1 cellular context compared by ENCODE assay signal in the genomic region with DNA sequence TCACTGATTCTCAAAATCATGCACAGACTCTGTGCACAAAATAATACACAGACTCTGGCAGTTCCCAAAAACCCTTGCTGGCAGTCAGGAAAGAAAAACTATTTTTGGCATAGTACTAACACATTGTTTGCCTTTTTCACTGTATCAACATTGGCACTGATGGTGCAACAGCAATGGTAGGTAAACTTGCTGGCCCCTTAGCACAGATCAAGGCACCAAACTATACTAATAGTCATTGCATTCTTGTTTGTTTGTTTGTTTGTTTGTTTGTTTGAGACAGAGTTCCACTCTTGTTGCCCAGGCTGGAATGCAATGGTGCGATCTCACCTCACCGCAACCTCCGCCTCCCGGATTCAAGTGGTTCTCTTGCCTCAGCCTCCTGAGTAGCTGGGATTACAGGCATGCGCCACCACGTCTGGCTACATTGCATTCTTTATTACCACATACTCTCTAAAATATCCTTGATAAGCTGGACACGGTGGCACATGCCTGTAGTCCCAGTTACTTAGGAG.
TF ChIP-seq lines count a peak whose summit lies in the region.

No MANE protein-coding gene starts in this region.

TF ChIP-seq in HepG2, 621 proteins besides CTCF, POLR2A, EP300 and RAD21 (continued from another document):
- TF ChIP-seq, protein P1, sequence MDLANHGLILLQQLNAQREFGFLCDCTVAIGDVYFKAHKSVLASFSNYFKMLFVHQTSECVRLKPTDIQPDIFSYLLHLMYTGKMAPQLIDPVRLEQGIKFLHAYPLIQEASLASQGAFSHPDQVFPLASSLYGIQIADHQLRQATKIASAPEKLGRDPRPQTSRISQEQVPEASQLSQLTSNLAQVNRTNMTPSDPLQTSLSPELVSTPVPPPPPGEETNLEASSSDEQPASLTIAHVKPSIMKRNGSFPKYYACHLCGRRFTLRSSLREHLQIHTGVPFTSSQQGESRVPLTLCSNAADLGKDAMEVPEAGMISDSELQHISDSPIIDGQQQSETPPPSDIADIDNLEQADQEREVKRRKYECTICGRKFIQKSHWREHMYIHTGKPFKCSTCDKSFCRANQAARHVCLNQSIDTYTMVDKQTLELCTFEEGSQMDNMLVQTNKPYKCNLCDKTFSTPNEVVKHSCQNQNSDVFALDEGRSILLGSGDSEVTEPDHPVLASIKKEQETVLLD (CRISPR knock-in tag; IDR thresholded peaks at IDR 0.05; ENCODE audit: low read depth) = no peak
- TF ChIP-seq SALL1 (CRISPR knock-in tag; IDR thresholded peaks at IDR 0.05) (peak; percentile 52), TP53 (CRISPR knock-in tag; conservative IDR thresholded peaks at IDR 0.05) (no peak), CBFB (CRISPR knock-in tag; IDR thresholded peaks at IDR 0.05) (no peak), SIN3A (IDR thresholded peaks at IDR 0.05; ENCODE audit: borderline replicate concordance, low read depth, low read length) (no peak), ZNF501 (CRISPR knock-in tag; IDR thresholded peaks at IDR 0.05) (no peak), PRMT3 (CRISPR knock-in tag; IDR thresholded peaks at IDR 0.05; ENCODE audit: borderline replicate concordance, low read depth) (no peak), DNMT1 (CRISPR knock-in tag; IDR thresholded peaks at IDR 0.05) (no peak), ARNTL (CRISPR knock-in tag; IDR thresholded peaks at IDR 0.05) (no peak), EED (CRISPR knock-in tag; IDR thresholded peaks at IDR 0.05) (no peak), STAG1 (CRISPR knock-in tag; IDR thresholded peaks at IDR 0.05) (no peak), ZNF256 (CRISPR knock-in tag; conservative IDR thresholded peaks at IDR 0.05) (no peak), MIER3 (CRISPR knock-in tag; IDR thresholded peaks at IDR 0.05; ENCODE audit: borderline replicate concordance) (0 out of 2 replicates have a peak, but pooled peaks have one; percentile 43), ZFY (CRISPR knock-in tag; IDR thresholded peaks at IDR 0.05) (no peak), ZNF121 (CRISPR knock-in tag; IDR thresholded peaks at IDR 0.05) (no peak), FLYWCH1 (CRISPR knock-in tag; IDR thresholded peaks at IDR 0.05) (no peak), ZNF530 (CRISPR knock-in tag; IDR thresholded peaks at IDR 0.05; ENCODE audit: low read depth) (no peak), ZNF451 (CRISPR knock-in tag; IDR thresholded peaks at IDR 0.05) (no peak), SP2 (CRISPR knock-in tag; IDR thresholded peaks at IDR 0.05) (no peak), ZEB1 (IDR thresholded peaks at IDR 0.05; ENCODE audit: insufficient replicate concordance, low read depth) (no peak), NRL (CRISPR knock-in tag; IDR thresholded peaks at IDR 0.05; ENCODE audit: borderline replicate concordance) (no peak), SRF (IDR thresholded peaks at IDR 0.05; ENCODE audit: low read depth, low read length) (no peak), ZMAT3 (CRISPR knock-in tag; conservative IDR thresholded peaks at IDR 0.05) (no peak), HDAC2 (CRISPR knock-in tag; IDR thresholded peaks at IDR 0.05) (no peak), ZNF672 (CRISPR knock-in tag; IDR thresholded peaks at IDR 0.05) (no peak), ZNF329 (CRISPR knock-in tag; IDR thresholded peaks at IDR 0.05; ENCODE audit: low read depth) (no peak), SALL2 (CRISPR knock-in tag; IDR thresholded peaks at IDR 0.05) (no peak), ZSCAN29 (CRISPR knock-in tag; conservative IDR thresholded peaks at IDR 0.05) (no peak), ZNF230 (CRISPR knock-in tag; IDR thresholded peaks at IDR 0.05) (no peak), AHR (CRISPR knock-in tag; IDR thresholded peaks at IDR 0.05) (no peak), HNF4A (CRISPR knock-in tag; IDR thresholded peaks at IDR 0.05) (no peak), BCL6 (CRISPR knock-in tag; IDR thresholded peaks at IDR 0.05) (peak; percentile 20; the same call in 1 of the 2 replicates), SMAD1 (CRISPR knock-in tag; IDR thresholded peaks at IDR 0.05; ENCODE audit: borderline replicate concordance, low read depth) (no peak), ATF7 (IDR thresholded peaks at IDR 0.05) (no peak), ATF7 (CRISPR knock-in tag; IDR thresholded peaks at IDR 0.05) (no peak), IKZF1 (IDR thresholded peaks at IDR 0.05) (no peak)
- TF ChIP-seq, protein P2, sequence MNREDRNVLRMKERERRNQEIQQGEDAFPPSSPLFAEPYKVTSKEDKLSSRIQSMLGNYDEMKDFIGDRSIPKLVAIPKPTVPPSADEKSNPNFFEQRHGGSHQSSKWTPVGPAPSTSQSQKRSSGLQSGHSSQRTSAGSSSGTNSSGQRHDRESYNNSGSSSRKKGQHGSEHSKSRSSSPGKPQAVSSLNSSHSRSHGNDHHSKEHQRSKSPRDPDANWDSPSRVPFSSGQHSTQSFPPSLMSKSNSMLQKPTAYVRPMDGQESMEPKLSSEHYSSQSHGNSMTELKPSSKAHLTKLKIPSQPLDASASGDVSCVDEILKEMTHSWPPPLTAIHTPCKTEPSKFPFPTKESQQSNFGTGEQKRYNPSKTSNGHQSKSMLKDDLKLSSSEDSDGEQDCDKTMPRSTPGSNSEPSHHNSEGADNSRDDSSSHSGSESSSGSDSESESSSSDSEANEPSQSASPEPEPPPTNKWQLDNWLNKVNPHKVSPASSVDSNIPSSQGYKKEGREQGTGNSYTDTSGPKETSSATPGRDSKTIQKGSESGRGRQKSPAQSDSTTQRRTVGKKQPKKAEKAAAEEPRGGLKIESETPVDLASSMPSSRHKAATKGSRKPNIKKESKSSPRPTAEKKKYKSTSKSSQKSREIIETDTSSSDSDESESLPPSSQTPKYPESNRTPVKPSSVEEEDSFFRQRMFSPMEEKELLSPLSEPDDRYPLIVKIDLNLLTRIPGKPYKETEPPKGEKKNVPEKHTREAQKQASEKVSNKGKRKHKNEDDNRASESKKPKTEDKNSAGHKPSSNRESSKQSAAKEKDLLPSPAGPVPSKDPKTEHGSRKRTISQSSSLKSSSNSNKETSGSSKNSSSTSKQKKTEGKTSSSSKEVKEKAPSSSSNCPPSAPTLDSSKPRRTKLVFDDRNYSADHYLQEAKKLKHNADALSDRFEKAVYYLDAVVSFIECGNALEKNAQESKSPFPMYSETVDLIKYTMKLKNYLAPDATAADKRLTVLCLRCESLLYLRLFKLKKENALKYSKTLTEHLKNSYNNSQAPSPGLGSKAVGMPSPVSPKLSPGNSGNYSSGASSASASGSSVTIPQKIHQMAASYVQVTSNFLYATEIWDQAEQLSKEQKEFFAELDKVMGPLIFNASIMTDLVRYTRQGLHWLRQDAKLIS (CRISPR knock-in tag; IDR thresholded peaks at IDR 0.05) = no peak
- TF ChIP-seq, protein P3, sequence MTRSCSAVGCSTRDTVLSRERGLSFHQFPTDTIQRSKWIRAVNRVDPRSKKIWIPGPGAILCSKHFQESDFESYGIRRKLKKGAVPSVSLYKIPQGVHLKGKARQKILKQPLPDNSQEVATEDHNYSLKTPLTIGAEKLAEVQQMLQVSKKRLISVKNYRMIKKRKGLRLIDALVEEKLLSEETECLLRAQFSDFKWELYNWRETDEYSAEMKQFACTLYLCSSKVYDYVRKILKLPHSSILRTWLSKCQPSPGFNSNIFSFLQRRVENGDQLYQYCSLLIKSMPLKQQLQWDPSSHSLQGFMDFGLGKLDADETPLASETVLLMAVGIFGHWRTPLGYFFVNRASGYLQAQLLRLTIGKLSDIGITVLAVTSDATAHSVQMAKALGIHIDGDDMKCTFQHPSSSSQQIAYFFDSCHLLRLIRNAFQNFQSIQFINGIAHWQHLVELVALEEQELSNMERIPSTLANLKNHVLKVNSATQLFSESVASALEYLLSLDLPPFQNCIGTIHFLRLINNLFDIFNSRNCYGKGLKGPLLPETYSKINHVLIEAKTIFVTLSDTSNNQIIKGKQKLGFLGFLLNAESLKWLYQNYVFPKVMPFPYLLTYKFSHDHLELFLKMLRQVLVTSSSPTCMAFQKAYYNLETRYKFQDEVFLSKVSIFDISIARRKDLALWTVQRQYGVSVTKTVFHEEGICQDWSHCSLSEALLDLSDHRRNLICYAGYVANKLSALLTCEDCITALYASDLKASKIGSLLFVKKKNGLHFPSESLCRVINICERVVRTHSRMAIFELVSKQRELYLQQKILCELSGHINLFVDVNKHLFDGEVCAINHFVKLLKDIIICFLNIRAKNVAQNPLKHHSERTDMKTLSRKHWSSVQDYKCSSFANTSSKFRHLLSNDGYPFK (CRISPR knock-in tag; IDR thresholded peaks at IDR 0.05; ENCODE audit: borderline replicate concordance) = no peak
- TF ChIP-seq, protein P4, sequence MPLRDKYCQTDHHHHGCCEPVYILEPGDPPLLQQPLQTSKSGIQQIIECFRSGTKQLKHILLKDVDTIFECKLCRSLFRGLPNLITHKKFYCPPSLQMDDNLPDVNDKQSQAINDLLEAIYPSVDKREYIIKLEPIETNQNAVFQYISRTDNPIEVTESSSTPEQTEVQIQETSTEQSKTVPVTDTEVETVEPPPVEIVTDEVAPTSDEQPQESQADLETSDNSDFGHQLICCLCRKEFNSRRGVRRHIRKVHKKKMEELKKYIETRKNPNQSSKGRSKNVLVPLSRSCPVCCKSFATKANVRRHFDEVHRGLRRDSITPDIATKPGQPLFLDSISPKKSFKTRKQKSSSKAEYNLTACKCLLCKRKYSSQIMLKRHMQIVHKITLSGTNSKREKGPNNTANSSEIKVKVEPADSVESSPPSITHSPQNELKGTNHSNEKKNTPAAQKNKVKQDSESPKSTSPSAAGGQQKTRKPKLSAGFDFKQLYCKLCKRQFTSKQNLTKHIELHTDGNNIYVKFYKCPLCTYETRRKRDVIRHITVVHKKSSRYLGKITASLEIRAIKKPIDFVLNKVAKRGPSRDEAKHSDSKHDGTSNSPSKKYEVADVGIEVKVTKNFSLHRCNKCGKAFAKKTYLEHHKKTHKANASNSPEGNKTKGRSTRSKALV (CRISPR knock-in tag; IDR thresholded peaks at IDR 0.05) = no peak
- TF ChIP-seq, protein P5, sequence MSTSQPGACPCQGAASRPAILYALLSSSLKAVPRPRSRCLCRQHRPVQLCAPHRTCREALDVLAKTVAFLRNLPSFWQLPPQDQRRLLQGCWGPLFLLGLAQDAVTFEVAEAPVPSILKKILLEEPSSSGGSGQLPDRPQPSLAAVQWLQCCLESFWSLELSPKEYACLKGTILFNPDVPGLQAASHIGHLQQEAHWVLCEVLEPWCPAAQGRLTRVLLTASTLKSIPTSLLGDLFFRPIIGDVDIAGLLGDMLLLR (CRISPR knock-in tag; IDR thresholded peaks at IDR 0.05) = no peak
- TF ChIP-seq, protein P6, sequence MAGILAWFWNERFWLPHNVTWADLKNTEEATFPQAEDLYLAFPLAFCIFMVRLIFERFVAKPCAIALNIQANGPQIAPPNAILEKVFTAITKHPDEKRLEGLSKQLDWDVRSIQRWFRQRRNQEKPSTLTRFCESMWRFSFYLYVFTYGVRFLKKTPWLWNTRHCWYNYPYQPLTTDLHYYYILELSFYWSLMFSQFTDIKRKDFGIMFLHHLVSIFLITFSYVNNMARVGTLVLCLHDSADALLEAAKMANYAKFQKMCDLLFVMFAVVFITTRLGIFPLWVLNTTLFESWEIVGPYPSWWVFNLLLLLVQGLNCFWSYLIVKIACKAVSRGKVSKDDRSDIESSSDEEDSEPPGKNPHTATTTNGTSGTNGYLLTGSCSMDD (CRISPR knock-in tag; IDR thresholded peaks at IDR 0.05) = no peak
- TF ChIP-seq, protein P7, sequence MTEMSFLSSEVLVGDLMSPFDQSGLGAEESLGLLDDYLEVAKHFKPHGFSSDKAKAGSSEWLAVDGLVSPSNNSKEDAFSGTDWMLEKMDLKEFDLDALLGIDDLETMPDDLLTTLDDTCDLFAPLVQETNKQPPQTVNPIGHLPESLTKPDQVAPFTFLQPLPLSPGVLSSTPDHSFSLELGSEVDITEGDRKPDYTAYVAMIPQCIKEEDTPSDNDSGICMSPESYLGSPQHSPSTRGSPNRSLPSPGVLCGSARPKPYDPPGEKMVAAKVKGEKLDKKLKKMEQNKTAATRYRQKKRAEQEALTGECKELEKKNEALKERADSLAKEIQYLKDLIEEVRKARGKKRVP (CRISPR knock-in tag; IDR thresholded peaks at IDR 0.05) = peak in 1 of 2 experiments; percentile 80; a peak in 2 of 4 replicates
